ENCODE assay signal across 24 cellular contexts in genomic region chrX:24471808-24472207, GRCh38. TPM values are rescaled to one million over a fixed set of nuclear protein-coding genes. Genes with fewer than 3 reads are reported as not detected.
DNase-seq lines count a peak whose midpoint lies in the region; ATAC-seq lines count a peak whose summit lies in the region.
"Had no signal": no experiment of that assay in that cellular context is flagged by ENCODE, and none has a peak within 500 bp of the region (broad histone marks: within the 10 kb centered on the region; RNA-seq: fewer than 3 reads in every experiment).

No MANE protein-coding gene starts in this region.

- H3K9me3 ChIP-seq in BLaER1 (no peaks in the 10 kb centered on the region), endocrine pancreas (ENCODE audit: control insufficient read depth, low read length) (no peaks in the 10 kb centered on the region)
- H3K9me3 ChIP-seq: esophagus muscularis mucosa, gastrocnemius medialis, vagina had no signal

- peak overlapping the region; percentile 78 for H3K27ac Mint-ChIP-seq in activated CD4-positive, alpha-beta T cell treated with anti-CD3 and anti-CD28 coated beads for 36 hours
- H3K27ac Mint-ChIP-seq in T-cell = peak overlapping the region; percentile 2 to 47

- H3K4me3 ChIP-seq in BLaER1 (no peak overlapping the region), endocrine pancreas (ENCODE audit: control insufficient read depth, insufficient read depth, low read length) (peak overlapping the region; percentile 29)
- H3K4me3 ChIP-seq: esophagus muscularis mucosa, gastrocnemius medialis, lung, vagina had no signal

- H3K9ac ChIP-seq in BLaER1 (no peak overlapping the region), endocrine pancreas (ENCODE audit: control insufficient read depth, insufficient read depth, low read length) (no peak overlapping the region)

- peaks cover 31% of the 10 kb centered on the region; the same call in 1 of the 2 replicates for H3K4me1 ChIP-seq in BLaER1
- H3K4me1 ChIP-seq in endocrine pancreas (ENCODE audit: control insufficient read depth, insufficient read depth, low read length) = peaks cover 3% of the 10 kb centered on the region
- H3K4me1 ChIP-seq: gastrocnemius medialis, vagina had no signal

- POLR2A ChIA-PET in activated CD4-positive, alpha-beta T cell treated with anti-CD3 and anti-CD28 coated beads for 36 hours (lab: Charles Lee) = no interaction called here
- POLR2A ChIA-PET in T-cell (lab: Charles Lee) = no interaction called here

- H3K9me3 Mint-ChIP-seq in activated CD4-positive, alpha-beta T cell treated with anti-CD3 and anti-CD28 coated beads for 36 hours (ENCODE audit: low read depth) = no peaks in the 10 kb centered on the region
- no peaks in the 10 kb centered on the region for H3K9me3 Mint-ChIP-seq in T-cell

- in situ Hi-C loops in KBM-7 (cut with MboI; ENCODE audit: low pct_unique_long_range_greater_than_20kb, low sequenced_read_pairs) = no loop called here

- no peak for DNase-seq in activated CD4-positive, alpha-beta T cell treated with anti-CD3 and anti-CD28 coated beads for 36 hours
- DNase-seq in activated CD4-positive, alpha-beta T cell treated with anti-CD3 and anti-CD28 coated beads, Interleukin-2, amount 50 U/mL, for 1 hour = no peak
- DNase-seq in T-cell (no peak), activated gamma-delta T cell treated with Interleukin-2 at 50 U/mL for 16 hours (no peak), KBM-7 (no peak)
- DNase-seq: activated CD8-positive, alpha-beta memory T cell treated with anti-CD3 and anti-CD28 coated beads for 24 hours; activated effector memory CD4-positive, alpha-beta T cell treated with anti-CD3 and anti-CD28 coated beads, Interleukin-2, amount 50 U/mL, for 16 hours; cerebellar nuclear complex; gastrocnemius medialis; kidney; NCI-H1436; NCI-H2171; NCI-H524 treated with DMSO at 0.1 percent for 48 hours; occipital lobe; stimulated activated CD4-positive, alpha-beta T cell treated with anti-CD3 and anti-CD28 coated beads, Interleukin-12 subunit alpha, Interleukin-12 subunit beta, amount 100 ng/mL, for 4 hours; substantia nigra had no signal

- CTCF ChIA-PET in activated CD4-positive, alpha-beta T cell treated with anti-CD3 and anti-CD28 coated beads for 36 hours (lab: Charles Lee) = interaction anchor here (1.1 kb wide), 1 partner anchor 26 kb away, joined by 4 read pairs; no protein-coding TSS in a partner anchor
- CTCF ChIA-PET in T-cell (lab: Charles Lee) = interaction anchor here (1.1 to 1.5 kb wide), 3 partner anchors 27 to 76 kb away, joined by 3 to 4 read pairs (median 3); no protein-coding TSS in a partner anchor

- H3K27ac ChIP-seq in BLaER1 = no peak overlapping the region
- H3K27ac ChIP-seq: C4-2B, esophagus muscularis mucosa, gastrocnemius medialis, HL-60, vagina had no signal

- H3K36me3 Mint-ChIP-seq in activated CD4-positive, alpha-beta T cell treated with anti-CD3 and anti-CD28 coated beads for 36 hours (ENCODE audit: low read depth) = peaks cover 7% of the 10 kb centered on the region
- H3K36me3 Mint-ChIP-seq in T-cell = no peaks in the 10 kb centered on the region

- H3K4me2 ChIP-seq in BLaER1 = 0 out of 2 replicates have a peak overlapping the region, but pooled peaks have one; percentile 2

- H3K4me3 Mint-ChIP-seq in activated CD4-positive, alpha-beta T cell treated with anti-CD3 and anti-CD28 coated beads for 36 hours = peak overlapping the region; percentile 56
- H3K4me3 Mint-ChIP-seq in T-cell = peak overlapping the region in 2 of 3 donors; percentile 22 to 31

- intact Hi-C loops in activated CD4-positive, alpha-beta T cell treated with anti-CD3 and anti-CD28 coated beads for 36 hours (cut with DNase I, micrococcal nuclease) = loop anchor here in 1 of 2 experiments (10.0 kb wide), 1 partner anchor 807 kb away; the partner anchor contains the start of gene PRDX4

- ATAC-seq in activated CD4-positive, alpha-beta T cell treated with anti-CD3 and anti-CD28 coated beads for 36 hours = no peak
- ATAC-seq in T-cell (replicated peaks in 1 of 4) (peak in 1 of 4 experiments; percentile 46), HG03432 (IDR thresholded peaks at IDR 0.05; ENCODE audit: unreplicated experiment) (no peak)
- ATAC-seq: gastrocnemius medialis had no signal

- no peaks in the 10 kb centered on the region for H3K27me3 Mint-ChIP-seq in activated CD4-positive, alpha-beta T cell treated with anti-CD3 and anti-CD28 coated beads for 36 hours
- peaks cover 0 to 2% of the 10 kb centered on the region in 2 donors for H3K27me3 Mint-ChIP-seq in T-cell

- peaks cover 68% of the 10 kb centered on the region for H3K4me1 Mint-ChIP-seq in activated CD4-positive, alpha-beta T cell treated with anti-CD3 and anti-CD28 coated beads for 36 hours
- peaks cover 62 to 74% (median 69%) of the 10 kb centered on the region in 3 donors for H3K4me1 Mint-ChIP-seq in T-cell

- 0 out of 2 replicates have a peak, but pooled peaks cover 11% of the 10 kb centered on the region for H4K20me1 ChIP-seq in BLaER1

- H3K36me3 ChIP-seq in BLaER1 (no peaks in the 10 kb centered on the region), endocrine pancreas (ENCODE audit: control insufficient read depth, insufficient read depth, low read length) (no peaks in the 10 kb centered on the region)
- H3K36me3 ChIP-seq: esophagus muscularis mucosa, gastrocnemius medialis, vagina had no signal

- H3K27me3 ChIP-seq in BLaER1 (no peaks in the 10 kb centered on the region; the same call in 1 of the 2 replicates), endocrine pancreas (ENCODE audit: control insufficient read depth, insufficient read depth, low read length) (no peaks in the 10 kb centered on the region)
- H3K27me3 ChIP-seq: esophagus muscularis mucosa, gastrocnemius medialis, vagina had no signal

RNA-seq across cellular contexts. Expression of gene PDK3, which starts 6.7 kb away (rescaled TPM):
- total RNA-seq in activated CD4-positive, alpha-beta T cell treated with anti-CD3 and anti-CD28 coated beads for 36 hours = 10 to 100 TPM; 47.4 to 47.7 TPM
- total RNA-seq in T-cell = 10 to 100 TPM; 17.0 to 23.6 (median 19.9) TPM
